In genomic region chr6:119176445-119176844, GRCh38 we compare ENCODE assay signal across 2 cellular contexts.
TF ChIP-seq lines count a peak whose summit lies in the region.

No MANE protein-coding gene starts in this region.

TF ChIP-seq in HepG2, 621 proteins besides CTCF, POLR2A, EP300 and RAD21:
- peak; percentile 62 for TF ChIP-seq AGO2 (optimal IDR thresholded peaks at IDR 0.05; ENCODE audit: low read depth, low read length)
- TF ChIP-seq SUZ12 (IDR thresholded peaks at IDR 0.05; ENCODE audit: low read depth, low read length) = no peak
- TF ChIP-seq HOMEZ (CRISPR knock-in tag; IDR thresholded peaks at IDR 0.05; ENCODE audit: low read depth) = no peak
- TF ChIP-seq POLR2G (IDR thresholded peaks at IDR 0.05; ENCODE audit: low read depth, low read length) = peak; percentile 32; the same call in 1 of the 2 replicates
- TF ChIP-seq SNAPC2 (CRISPR knock-in tag; IDR thresholded peaks at IDR 0.05) = no peak
- peak; percentile 82 for TF ChIP-seq RBM22 (optimal IDR thresholded peaks at IDR 0.05; ENCODE audit: low read length)
- TF ChIP-seq ZNF224 (CRISPR knock-in tag; IDR thresholded peaks at IDR 0.05) = no peak
- no peak for TF ChIP-seq CC2D1A (CRISPR knock-in tag; IDR thresholded peaks at IDR 0.05)
- TF ChIP-seq PHF5A (CRISPR knock-in tag; IDR thresholded peaks at IDR 0.05; ENCODE audit: low read depth, unreplicated experiment) = no peak
- TF ChIP-seq IKZF1 (IDR thresholded peaks at IDR 0.05) = no peak

TF ChIP-seq in K562, 482 proteins besides CTCF, POLR2A, EP300 and RAD21:
- TF ChIP-seq RBM22 (IDR thresholded peaks at IDR 0.05; ENCODE audit: low read depth, low read length, poor library complexity, severe bottlenecking) (peak; percentile 54), EZH2 (IDR thresholded peaks at IDR 0.05; ENCODE audit: borderline replicate concordance, low read depth, low read length) (no peak)
